8 cellular contexts compared by ENCODE assay signal in the genomic region with DNA sequence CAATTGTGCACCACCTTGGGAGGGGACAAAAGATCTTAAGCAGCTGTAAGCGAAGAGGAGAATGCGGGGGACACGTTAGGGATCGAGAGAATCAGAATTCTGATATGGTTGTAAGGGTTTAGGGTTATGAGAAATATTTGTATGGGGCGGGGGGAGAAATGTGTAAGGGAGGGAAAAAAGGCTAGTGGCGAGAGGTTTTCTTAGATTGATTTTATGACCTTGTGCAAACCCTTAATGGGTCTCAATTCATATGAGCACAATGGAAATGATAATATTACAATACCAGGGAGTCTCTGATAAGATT. TPM values are rescaled to one million over a fixed set of nuclear protein-coding genes. Genes with fewer than 3 reads are reported as not detected.
DNase-seq lines count a peak whose midpoint lies in the region; ATAC-seq and TF ChIP-seq lines count a peak whose summit lies in the region.

No MANE protein-coding gene starts in this region.

- H3K4me1 ChIP-seq in BLaER1 treated with 17β-estradiol and CSF1 and Interleukin-3, amounts not matched to agents 10 nM and 100 nM = peaks cover 24 to 53% (median 32%) of the 10 kb centered on the region in 10 experiments
- H3K4me1 ChIP-seq in NT2/D1 (ENCODE audit: insufficient read depth, insufficient read length) (no peaks in the 10 kb centered on the region), endocrine pancreas (ENCODE audit: control insufficient read depth, insufficient read depth, low read length) (peaks cover 12% of the 10 kb centered on the region)

- DNase-seq in NT2/D1 (ENCODE audit: low read depth, low spot score) (no peak), neural crest cell (ENCODE audit: low read depth, low spot score) (no peak), NCI-H2227 (lab: John Stamatoyannopoulos, UW; ENCODE audit: unreplicated experiment) (no peak)
- DNase-seq in stimulated activated CD4-positive, alpha-beta T cell treated with anti-CD3 and anti-CD28 coated beads, Interleukin-1b, Interleukin-23, amount 100 ng/mL, for 48 hours = no peak

- peaks cover 31% of the 10 kb centered on the region for H3K4me1 Mint-ChIP-seq in neural crest cell

- H3K4me2 ChIP-seq in BLaER1 treated with 17β-estradiol and CSF1 and Interleukin-3, amounts not matched to agents 10 nM and 100 nM = peak overlapping the region; percentile 82 to 93 (median 88)

- H3K4me3 Mint-ChIP-seq in neural crest cell = peak overlapping the region; percentile 95

- no peaks in the 10 kb centered on the region for H3K9me3 ChIP-seq in BLaER1 treated with 17β-estradiol and CSF1 and Interleukin-3, amounts not matched to agents 10 nM and 100 nM (replicated peaks in 1 of 11)
- H3K9me3 ChIP-seq in NT2/D1 (ENCODE audit: insufficient read depth, low read length) (no peaks in the 10 kb centered on the region), endocrine pancreas (ENCODE audit: control insufficient read depth, low read length) (no peaks in the 10 kb centered on the region)

- peaks cover 3 to 32% (median 9%) of the 10 kb centered on the region in 11 experiments; a peak in 21 of 22 replicates for H3K36me3 ChIP-seq in BLaER1 treated with 17β-estradiol and CSF1 and Interleukin-3, amounts not matched to agents 10 nM and 100 nM
- H3K36me3 ChIP-seq in NT2/D1 (ENCODE audit: insufficient read depth, insufficient read length, low read length) (peaks cover 9% of the 10 kb centered on the region), endocrine pancreas (ENCODE audit: control insufficient read depth, insufficient read depth, low read length) (no peaks in the 10 kb centered on the region)

- H3K27me3 Mint-ChIP-seq in neural crest cell (ENCODE audit: low read depth) = peaks cover 10% of the 10 kb centered on the region

- peak overlapping the region; percentile 88 to 96 (median 92) for H3K9ac ChIP-seq in BLaER1 treated with 17β-estradiol and CSF1 and Interleukin-3, amounts not matched to agents 10 nM and 100 nM
- H3K9ac ChIP-seq in NT2/D1 (ENCODE audit: insufficient read length, low read depth) (peak overlapping the region; percentile 94), endocrine pancreas (ENCODE audit: control insufficient read depth, insufficient read depth, low read length) (peak overlapping the region; percentile 92)

- peak overlapping the region; percentile 71 to 85 (median 81) for H3K4me3 ChIP-seq in BLaER1 treated with 17β-estradiol and CSF1 and Interleukin-3, amounts not matched to agents 10 nM and 100 nM
- peak overlapping the region; percentile 88 for H3K4me3 ChIP-seq in NT2/D1 (ENCODE audit: insufficient read length, low read depth)
- H3K4me3 ChIP-seq in endocrine pancreas (ENCODE audit: control insufficient read depth, insufficient read depth, low read length) = peak overlapping the region; percentile 94

- ATAC-seq in HG02678 (IDR thresholded peaks at IDR 0.05; ENCODE audit: unreplicated experiment) = no peak
- ATAC-seq in HG02840 (IDR thresholded peaks at IDR 0.05; ENCODE audit: low FRiP score, unreplicated experiment) = no peak

- H4K20me1 ChIP-seq in BLaER1 treated with 17β-estradiol and CSF1 and Interleukin-3, amounts not matched to agents 10 nM and 100 nM = peaks cover 7 to 42% (median 32%) of the 10 kb centered on the region in 11 experiments; a peak in 19 of 22 replicates

- no peaks in the 10 kb centered on the region for H3K9me3 Mint-ChIP-seq in neural crest cell

- TF ChIP-seq CTCF in neural crest cell (conservative IDR thresholded peaks at IDR 0.05) = no peak

- H3K27ac ChIP-seq in BLaER1 treated with 17β-estradiol and CSF1 and Interleukin-3, amounts not matched to agents 10 nM and 100 nM = peak overlapping the region; percentile 85 to 95 (median 92)

- H3K27me3 ChIP-seq in BLaER1 treated with 17β-estradiol and CSF1 and Interleukin-3, amounts not matched to agents 10 nM and 100 nM = no peaks in the 10 kb centered on the region
- H3K27me3 ChIP-seq in NT2/D1 (ENCODE audit: insufficient read depth, insufficient read length) (no peaks in the 10 kb centered on the region), endocrine pancreas (ENCODE audit: control insufficient read depth, insufficient read depth, low read length) (no peaks in the 10 kb centered on the region)

- H3K36me3 Mint-ChIP-seq in neural crest cell (ENCODE audit: low read depth) = no peaks in the 10 kb centered on the region

- H3K27ac Mint-ChIP-seq in neural crest cell (ENCODE audit: unreplicated experiment) = peak overlapping the region; percentile 94

RNA-seq across cellular contexts. Expression of a gene that starts 0.4 kb away (rescaled TPM):
- 71.6 and 77.0 TPM in 2 replicates for total RNA-seq in neural crest cell

RNA-seq across cellular contexts. Expression of a gene that starts 0.5 kb away (rescaled TPM):
- total RNA-seq in neural crest cell = 2.8 and 3.5 TPM in 2 replicates
